Comparison of ENCODE assay signal across 7 cellular contexts in the genomic region with DNA sequence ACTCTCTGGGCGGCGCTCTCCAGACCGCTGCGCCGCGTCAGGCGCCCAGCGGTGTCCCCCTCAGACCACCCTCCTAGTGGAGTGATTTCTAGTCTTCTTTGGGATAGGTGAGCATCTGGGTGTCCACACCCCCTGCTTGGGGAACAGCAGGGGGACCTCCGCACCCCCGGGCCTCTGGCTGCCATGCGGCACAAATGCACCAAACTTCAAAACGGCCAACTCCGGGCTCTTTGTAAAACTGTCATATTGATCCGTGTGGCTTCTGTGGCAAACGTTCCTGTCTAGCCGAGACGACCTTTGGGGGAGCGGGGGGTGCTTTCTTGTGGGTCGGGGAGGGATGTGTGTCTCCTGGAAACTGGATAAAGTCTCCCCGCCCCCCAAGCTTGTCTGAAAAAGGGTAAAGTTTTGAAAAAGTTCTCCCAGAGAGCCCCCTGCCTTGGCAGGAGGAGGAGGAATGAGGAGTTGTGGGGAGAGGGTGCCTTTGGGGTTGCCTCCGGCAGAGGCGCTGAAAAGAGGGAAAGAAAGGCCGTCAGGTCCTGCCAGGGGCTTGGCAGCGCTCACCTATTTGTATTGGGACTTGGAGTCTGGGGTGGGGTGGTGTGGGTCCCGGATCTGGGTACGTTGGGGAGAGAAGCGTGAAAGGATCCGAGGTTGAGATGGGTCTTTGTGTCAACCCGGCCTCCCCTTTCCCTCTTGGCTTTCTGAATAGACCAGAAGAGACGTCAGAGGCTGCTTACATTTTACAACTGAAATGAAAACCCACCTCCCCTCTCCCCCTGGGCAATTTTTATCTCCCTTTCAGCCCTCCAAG. TPM values are rescaled to one million over a fixed set of nuclear protein-coding genes. Genes with fewer than 3 reads are reported as not detected.
DNase-seq lines count a peak whose midpoint lies in the region; ATAC-seq, FAIRE-seq and TF ChIP-seq lines count a peak whose summit lies in the region.

No MANE protein-coding gene starts in this region.

- WGBS in esophagus, 2 donors = 1% methylated on average over 30 of the region's 30 CpGs

- no peak for ATAC-seq in upper lobe of right lung

- H3K27me3 ChIP-seq in esophagus (ENCODE audit: control insufficient read depth in 1 of 2, insufficient read depth in 2 of 2, low read length in 2 of 2) (no peaks in the 10 kb centered on the region), neuron (ENCODE audit: insufficient read depth, low read length) (no peaks in the 10 kb centered on the region), upper lobe of right lung (no peaks in the 10 kb centered on the region)

- DNase-seq in GM12891 (ENCODE audit: insufficient read length, low spot score) (no peak), NCI-H2081 treated with DMSO at 0.1 percent for 48 hours (lab: John Stamatoyannopoulos, UW) (peak; percentile 25), upper lobe of right lung (no peak), D721Med (ENCODE audit: insufficient read length, low spot score) (no peak)
- DNase-seq in activated CD8-positive, alpha-beta memory T cell treated with anti-CD3 and anti-CD28 coated beads, Interleukin-2, amount 50 U/mL, for 1 hour (ENCODE audit: extremely low read depth) = peak; percentile 48

- peak overlapping the region; percentile 20 for H2AFZ ChIP-seq in neuron (ENCODE audit: low read depth, low read length)

- TF ChIP-seq CTCF in upper lobe of right lung (IDR thresholded peaks at IDR 0.05) (no peak), D721Med (IDR thresholded peaks at IDR 0.05; ENCODE audit: insufficient read depth, missing control alignments) (no peak)

- intact Hi-C loops in upper lobe of right lung (cut with DNase I) = no loop called here

- no peaks in the 10 kb centered on the region for H3K9me3 ChIP-seq in esophagus (ENCODE audit: control insufficient read depth in 2 of 2, insufficient read depth in 1 of 2, low read depth in 1 of 2, low read length in 1 of 2)
- no peaks in the 10 kb centered on the region for H3K9me3 ChIP-seq in neuron (ENCODE audit: low read length)
- H3K9me3 ChIP-seq in upper lobe of right lung = no peaks in the 10 kb centered on the region

- no peak for TF ChIP-seq POLR2A in GM12891 (IDR thresholded peaks at IDR 0.05; ENCODE audit: low read depth, low read length)

- H3K4me3 ChIP-seq in esophagus (ENCODE audit: low read depth in 1 of 2, low read length in 2 of 2) = peak overlapping the region; percentile 73 to 95
- H3K4me3 ChIP-seq in neuron (ENCODE audit: low read length) = peak overlapping the region; percentile 55
- H3K4me3 ChIP-seq in upper lobe of right lung = peak overlapping the region; percentile 88

- H3K36me3 ChIP-seq in esophagus (ENCODE audit: control insufficient read depth in 2 of 2, insufficient read depth in 2 of 2, low read length in 1 of 2) (peaks cover 2 to 3% of the 10 kb centered on the region in 2 donors), neuron (ENCODE audit: insufficient read depth, low read length) (peaks cover 22% of the 10 kb centered on the region), upper lobe of right lung (peaks cover 13% of the 10 kb centered on the region)

- H3K4me1 ChIP-seq in esophagus (ENCODE audit: control insufficient read depth in 2 of 2, insufficient read depth in 2 of 2, low read length in 1 of 2) (peaks cover 12 to 18% of the 10 kb centered on the region in 2 donors), neuron (ENCODE audit: insufficient read depth, low read length) (peaks cover 53% of the 10 kb centered on the region), upper lobe of right lung (peaks cover 53% of the 10 kb centered on the region)

- H3K27ac ChIP-seq in esophagus (ENCODE audit: low read depth in 2 of 2, low read length in 1 of 2) (peak overlapping the region; percentile 95 to 96), upper lobe of right lung (peak overlapping the region; percentile 90)

- FAIRE-seq in GM12891 (lab: Jason Lieb, UNC) (peak; percentile 71), D721Med (lab: Jason Lieb, UNC) (no peak)

TF ChIP-seq in GM12891, 5 proteins besides CTCF, POLR2A, EP300 and RAD21:
- TF ChIP-seq SPI1 (IDR thresholded peaks at IDR 0.05; ENCODE audit: low read depth, low read length) (no peak), PAX5 (IDR thresholded peaks at IDR 0.05; ENCODE audit: insufficient read depth, low read length, severe bottlenecking) (no peak), POU2F2 (IDR thresholded peaks at IDR 0.05; ENCODE audit: low read depth, low read length) (no peak; the same call in 1 of the 2 replicates), TAF1 (IDR thresholded peaks at IDR 0.05; ENCODE audit: low read depth, low read length) (no peak), POLR2AphosphoS5 (IDR thresholded peaks at IDR 0.05; ENCODE audit: low read depth, low read length) (no peak)

RNA-seq across cellular contexts. Expression of gene CHD3, which starts 2.2 kb away (rescaled TPM):
- 76.4 TPM for polyA plus RNA-seq in GM12891 (2012; ENCODE audit: low read depth, missing spikeins)
- 10 to 100 TPM; 37.2 to 78.7 TPM for polyA plus RNA-seq in esophagus
- 93.0 TPM for total RNA-seq in upper lobe of right lung

RNA-seq across cellular contexts. Expression of gene CYB5D1, which starts 28.6 kb away (rescaled TPM):
- 3.7 TPM for polyA plus RNA-seq in GM12891 (2012; ENCODE audit: low read depth, missing spikeins)
- 1 to 10 TPM; 4.7 to 6.3 TPM for polyA plus RNA-seq in esophagus
- 7.2 TPM for total RNA-seq in upper lobe of right lung

RNA-seq across cellular contexts. Expression of gene NAA38, which starts 29.1 kb away (rescaled TPM):
- polyA plus RNA-seq in GM12891 (2012; ENCODE audit: low read depth, missing spikeins) = 137 TPM
- 100 to 1,000 TPM; 108 to 122 TPM for polyA plus RNA-seq in esophagus
- 58.7 TPM for total RNA-seq in upper lobe of right lung

RNA-seq across cellular contexts. Expression of gene RNF227, which starts 29.7 kb away (rescaled TPM):
- 1.9 TPM for polyA plus RNA-seq in GM12891 (2012; ENCODE audit: low read depth, missing spikeins)
- 1 to 10 TPM; 3.5 to 4.3 TPM for polyA plus RNA-seq in esophagus
- total RNA-seq in upper lobe of right lung = 8.0 TPM

RNA-seq across cellular contexts. Expression of gene TMEM88, which starts 31.6 kb away (rescaled TPM):
- 1.1 TPM for polyA plus RNA-seq in GM12891 (2012; ENCODE audit: low read depth, missing spikeins)
- polyA plus RNA-seq in esophagus = 1 to 10 TPM; 8.7 to 9.7 TPM
- total RNA-seq in upper lobe of right lung = 10.7 TPM

Comparison
In these comparisons a context has a peak if more than half of its experiments do, and no peak if none do; other contexts are left out.
1. DNase-seq: peak in NCI-H2081 treated with DMSO at 0.1 percent for 48 hours (single experiment) and activated CD8-positive, alpha-beta memory T cell treated with anti-CD3 and anti-CD28 coated beads, Interleukin-2, amount 50 U/mL, for 1 hour (single experiment); none in GM12891 (single experiment), upper lobe of right lung (single experiment) and D721Med (single experiment).
2. Peak in every context shown above with its lines, with median percentiles within 50 percentile points of each other: H3K4me3 ChIP-seq.